Comparison of ENCODE assay signal across 8 cellular contexts in genomic region chr5:6632931-6633468, GRCh38. TPM values are rescaled to one million over a fixed set of nuclear protein-coding genes. Genes with fewer than 3 reads are reported as not detected.
DNase-seq lines count a peak whose midpoint lies in the region; ATAC-seq lines count a peak whose summit lies in the region.

Gene NSUN2 (minus strand): TSS chr5:6633044. CDS start chr5:6632979, 65 bp downstream.
A gene with protein sequence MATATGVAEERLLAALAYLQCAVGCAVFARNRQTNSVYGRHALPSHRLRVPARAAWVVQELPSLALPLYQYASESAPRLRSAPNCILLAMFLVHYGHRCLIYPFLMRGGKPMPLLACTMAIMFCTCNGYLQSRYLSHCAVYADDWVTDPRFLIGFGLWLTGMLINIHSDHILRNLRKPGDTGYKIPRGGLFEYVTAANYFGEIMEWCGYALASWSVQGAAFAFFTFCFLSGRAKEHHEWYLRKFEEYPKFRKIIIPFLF (plus strand): TSS chr5:6633440. CDS start chr5:6633577, 137 bp downstream.

- ATAC-seq in GM21360 (IDR thresholded peaks at IDR 0.05; ENCODE audit: unreplicated experiment), result peak; percentile 83

- DNase-seq in COLO668 (lab: John Stamatoyannopoulos, UW; ENCODE audit: unreplicated experiment) (peak; percentile 96), HT-29 (ENCODE audit: low spot score) (peak; percentile 91), medulla oblongata (ENCODE audit: extremely low spot score) (peak; percentile 94)
- peak; percentile 85 for DNase-seq in NK-92 treated with Interleukin-12 subunit alpha and Interleukin-12 subunit beta, amount 100 ng/mL, for 24 hours (lab: John Stamatoyannopoulos, UW)
- peak; percentile 99 for DNase-seq in activated CD8-positive, alpha-beta memory T cell treated with anti-CD3 and anti-CD28 coated beads for 24 hours
- DNase-seq in effector CD4-positive, alpha-beta T cell, result peak; percentile 88
- peak; percentile 85 to 93 (median 85) for DNase-seq in stimulated activated CD4-positive, alpha-beta T cell treated with anti-CD3 and anti-CD28 coated beads, TNF-alpha, amount 100 ng/mL, for 48 hours (ENCODE audit: low read depth in 3 of 3)

RNA-seq across cellular contexts. Expression of gene NSUN2, which starts in this region (rescaled TPM):
- total RNA-seq in HT-29 (2014; rRNA removed; shearing (Covaris generic)), result 76.7 and 83.3 TPM in 2 replicates

RNA-seq across cellular contexts. Expression of the second gene that starts in this region (rescaled TPM):
- 41.9 and 67.3 TPM in 2 replicates for total RNA-seq in HT-29 (2014; rRNA removed; shearing (Covaris generic))

Comparison
In these comparisons a context has a peak if more than half of its experiments do, and no peak if none do; other contexts are left out.
1. Peak in every context shown above with its lines: DNase-seq and ATAC-seq.